ENCODE assay signal across 1 cellular context in the genomic region with DNA sequence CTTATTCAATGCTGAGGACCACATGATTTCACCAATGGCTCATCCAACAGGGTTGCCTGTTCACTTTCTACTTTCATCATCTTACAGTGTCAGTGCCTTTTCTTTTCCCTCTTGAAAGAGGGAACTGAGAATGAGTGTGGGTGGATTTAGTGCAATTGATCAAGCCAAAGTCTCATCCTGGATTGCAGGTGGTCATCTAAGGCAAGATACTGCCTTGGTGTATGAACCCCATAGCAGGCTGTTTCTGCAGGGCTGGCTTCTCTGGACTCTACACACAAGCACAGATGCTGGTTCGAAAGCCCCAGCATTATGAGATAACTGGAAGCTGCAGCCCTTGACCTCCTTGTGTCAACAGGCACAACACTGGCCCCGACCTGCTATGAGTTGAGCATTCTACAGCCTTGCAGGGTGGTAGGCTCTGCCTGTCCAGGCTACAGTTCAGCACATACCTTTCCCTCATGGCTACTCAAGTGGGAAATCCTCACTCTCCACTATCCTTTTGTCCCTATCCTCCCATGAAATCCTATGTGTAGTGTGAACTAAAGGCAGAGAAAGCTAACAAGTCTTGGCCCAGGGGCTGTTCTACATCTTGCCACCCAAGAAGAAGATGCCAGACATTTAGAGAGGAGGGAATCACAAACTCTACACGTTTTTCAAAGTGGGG.
TF ChIP-seq lines count a peak whose summit lies in the region.

No MANE protein-coding gene starts in this region.

TF ChIP-seq in HepG2, 621 proteins besides CTCF, POLR2A, EP300 and RAD21 (continued from another document and continues in another):
- TF ChIP-seq MYPOP (CRISPR knock-in tag; IDR thresholded peaks at IDR 0.05) (no peak), ZNF33B (CRISPR knock-in tag; IDR thresholded peaks at IDR 0.05) (no peak), ZSCAN30 (CRISPR knock-in tag; IDR thresholded peaks at IDR 0.05) (no peak), FUBP1 (CRISPR knock-in tag; IDR thresholded peaks at IDR 0.05; ENCODE audit: borderline replicate concordance) (no peak), ZNF609 (CRISPR knock-in tag; IDR thresholded peaks at IDR 0.05; ENCODE audit: borderline replicate concordance) (0 out of 2 replicates have a peak, but pooled peaks have one; percentile 33), ZSCAN25 (CRISPR knock-in tag; IDR thresholded peaks at IDR 0.05) (no peak), HMGXB3 (CRISPR knock-in tag; IDR thresholded peaks at IDR 0.05; ENCODE audit: borderline replicate concordance) (no peak), ZIK1 (CRISPR knock-in tag; IDR thresholded peaks at IDR 0.05; ENCODE audit: borderline replicate concordance, low read depth) (no peak), FOXO4 (CRISPR knock-in tag; conservative IDR thresholded peaks at IDR 0.05) (0 out of 2 replicates have a peak, but pooled peaks have one; percentile 40), NRL (CRISPR knock-in tag; IDR thresholded peaks at IDR 0.05; ENCODE audit: borderline replicate concordance) (no peak), ZNF101 (CRISPR knock-in tag; IDR thresholded peaks at IDR 0.05; ENCODE audit: borderline replicate concordance, low read depth) (no peak), NCOA2 (CRISPR knock-in tag; IDR thresholded peaks at IDR 0.05) (0 out of 2 replicates have a peak, but pooled peaks have one; percentile 24), TAF1 (CRISPR knock-in tag; IDR thresholded peaks at IDR 0.05) (no peak), ZNF790 (CRISPR knock-in tag; IDR thresholded peaks at IDR 0.05; ENCODE audit: borderline replicate concordance) (no peak), ZNF530 (CRISPR knock-in tag; IDR thresholded peaks at IDR 0.05; ENCODE audit: low read depth) (no peak), KAT2B (IDR thresholded peaks at IDR 0.05; ENCODE audit: borderline replicate concordance, low read depth, low read length) (no peak), YEATS2 (CRISPR knock-in tag; IDR thresholded peaks at IDR 0.05; ENCODE audit: borderline replicate concordance) (no peak), MATR3 (CRISPR knock-in tag; IDR thresholded peaks at IDR 0.05) (no peak), NFE2L1 (CRISPR knock-in tag; IDR thresholded peaks at IDR 0.05; ENCODE audit: borderline replicate concordance) (no peak), KLF11 (CRISPR knock-in tag; IDR thresholded peaks at IDR 0.05) (no peak)
- TF ChIP-seq, protein P1, sequence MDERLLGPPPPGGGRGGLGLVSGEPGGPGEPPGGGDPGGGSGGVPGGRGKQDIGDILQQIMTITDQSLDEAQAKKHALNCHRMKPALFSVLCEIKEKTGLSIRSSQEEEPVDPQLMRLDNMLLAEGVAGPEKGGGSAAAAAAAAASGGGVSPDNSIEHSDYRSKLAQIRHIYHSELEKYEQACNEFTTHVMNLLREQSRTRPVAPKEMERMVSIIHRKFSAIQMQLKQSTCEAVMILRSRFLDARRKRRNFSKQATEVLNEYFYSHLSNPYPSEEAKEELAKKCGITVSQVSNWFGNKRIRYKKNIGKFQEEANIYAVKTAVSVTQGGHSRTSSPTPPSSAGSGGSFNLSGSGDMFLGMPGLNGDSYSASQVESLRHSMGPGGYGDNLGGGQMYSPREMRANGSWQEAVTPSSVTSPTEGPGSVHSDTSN (CRISPR knock-in tag; IDR thresholded peaks at IDR 0.05), result no peak
- TF ChIP-seq, protein P2, sequence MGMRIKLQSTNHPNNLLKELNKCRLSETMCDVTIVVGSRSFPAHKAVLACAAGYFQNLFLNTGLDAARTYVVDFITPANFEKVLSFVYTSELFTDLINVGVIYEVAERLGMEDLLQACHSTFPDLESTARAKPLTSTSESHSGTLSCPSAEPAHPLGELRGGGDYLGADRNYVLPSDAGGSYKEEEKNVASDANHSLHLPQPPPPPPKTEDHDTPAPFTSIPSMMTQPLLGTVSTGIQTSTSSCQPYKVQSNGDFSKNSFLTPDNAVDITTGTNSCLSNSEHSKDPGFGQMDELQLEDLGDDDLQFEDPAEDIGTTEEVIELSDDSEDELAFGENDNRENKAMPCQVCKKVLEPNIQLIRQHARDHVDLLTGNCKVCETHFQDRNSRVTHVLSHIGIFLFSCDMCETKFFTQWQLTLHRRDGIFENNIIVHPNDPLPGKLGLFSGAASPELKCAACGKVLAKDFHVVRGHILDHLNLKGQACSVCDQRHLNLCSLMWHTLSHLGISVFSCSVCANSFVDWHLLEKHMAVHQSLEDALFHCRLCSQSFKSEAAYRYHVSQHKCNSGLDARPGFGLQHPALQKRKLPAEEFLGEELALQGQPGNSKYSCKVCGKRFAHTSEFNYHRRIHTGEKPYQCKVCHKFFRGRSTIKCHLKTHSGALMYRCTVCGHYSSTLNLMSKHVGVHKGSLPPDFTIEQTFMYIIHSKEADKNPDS (CRISPR knock-in tag; IDR thresholded peaks at IDR 0.05), result no peak
- TF ChIP-seq, protein P3, sequence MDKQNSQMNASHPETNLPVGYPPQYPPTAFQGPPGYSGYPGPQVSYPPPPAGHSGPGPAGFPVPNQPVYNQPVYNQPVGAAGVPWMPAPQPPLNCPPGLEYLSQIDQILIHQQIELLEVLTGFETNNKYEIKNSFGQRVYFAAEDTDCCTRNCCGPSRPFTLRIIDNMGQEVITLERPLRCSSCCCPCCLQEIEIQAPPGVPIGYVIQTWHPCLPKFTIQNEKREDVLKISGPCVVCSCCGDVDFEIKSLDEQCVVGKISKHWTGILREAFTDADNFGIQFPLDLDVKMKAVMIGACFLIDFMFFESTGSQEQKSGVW (CRISPR knock-in tag; IDR thresholded peaks at IDR 0.05; ENCODE audit: borderline replicate concordance), result no peak
- TF ChIP-seq, protein P4, sequence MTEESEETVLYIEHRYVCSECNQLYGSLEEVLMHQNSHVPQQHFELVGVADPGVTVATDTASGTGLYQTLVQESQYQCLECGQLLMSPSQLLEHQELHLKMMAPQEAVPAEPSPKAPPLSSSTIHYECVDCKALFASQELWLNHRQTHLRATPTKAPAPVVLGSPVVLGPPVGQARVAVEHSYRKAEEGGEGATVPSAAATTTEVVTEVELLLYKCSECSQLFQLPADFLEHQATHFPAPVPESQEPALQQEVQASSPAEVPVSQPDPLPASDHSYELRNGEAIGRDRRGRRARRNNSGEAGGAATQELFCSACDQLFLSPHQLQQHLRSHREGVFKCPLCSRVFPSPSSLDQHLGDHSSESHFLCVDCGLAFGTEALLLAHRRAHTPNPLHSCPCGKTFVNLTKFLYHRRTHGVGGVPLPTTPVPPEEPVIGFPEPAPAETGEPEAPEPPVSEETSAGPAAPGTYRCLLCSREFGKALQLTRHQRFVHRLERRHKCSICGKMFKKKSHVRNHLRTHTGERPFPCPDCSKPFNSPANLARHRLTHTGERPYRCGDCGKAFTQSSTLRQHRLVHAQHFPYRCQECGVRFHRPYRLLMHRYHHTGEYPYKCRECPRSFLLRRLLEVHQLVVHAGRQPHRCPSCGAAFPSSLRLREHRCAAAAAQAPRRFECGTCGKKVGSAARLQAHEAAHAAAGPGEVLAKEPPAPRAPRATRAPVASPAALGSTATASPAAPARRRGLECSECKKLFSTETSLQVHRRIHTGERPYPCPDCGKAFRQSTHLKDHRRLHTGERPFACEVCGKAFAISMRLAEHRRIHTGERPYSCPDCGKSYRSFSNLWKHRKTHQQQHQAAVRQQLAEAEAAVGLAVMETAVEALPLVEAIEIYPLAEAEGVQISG (CRISPR knock-in tag; IDR thresholded peaks at IDR 0.05), result no peak; the same call in 1 of the 2 replicates
- TF ChIP-seq, protein P5, sequence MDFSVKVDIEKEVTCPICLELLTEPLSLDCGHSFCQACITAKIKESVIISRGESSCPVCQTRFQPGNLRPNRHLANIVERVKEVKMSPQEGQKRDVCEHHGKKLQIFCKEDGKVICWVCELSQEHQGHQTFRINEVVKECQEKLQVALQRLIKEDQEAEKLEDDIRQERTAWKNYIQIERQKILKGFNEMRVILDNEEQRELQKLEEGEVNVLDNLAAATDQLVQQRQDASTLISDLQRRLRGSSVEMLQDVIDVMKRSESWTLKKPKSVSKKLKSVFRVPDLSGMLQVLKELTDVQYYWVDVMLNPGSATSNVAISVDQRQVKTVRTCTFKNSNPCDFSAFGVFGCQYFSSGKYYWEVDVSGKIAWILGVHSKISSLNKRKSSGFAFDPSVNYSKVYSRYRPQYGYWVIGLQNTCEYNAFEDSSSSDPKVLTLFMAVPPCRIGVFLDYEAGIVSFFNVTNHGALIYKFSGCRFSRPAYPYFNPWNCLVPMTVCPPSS (IDR thresholded peaks at IDR 0.05), result no peak
- TF ChIP-seq, protein P6, sequence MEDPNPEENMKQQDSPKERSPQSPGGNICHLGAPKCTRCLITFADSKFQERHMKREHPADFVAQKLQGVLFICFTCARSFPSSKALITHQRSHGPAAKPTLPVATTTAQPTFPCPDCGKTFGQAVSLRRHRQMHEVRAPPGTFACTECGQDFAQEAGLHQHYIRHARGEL (CRISPR knock-in tag; IDR thresholded peaks at IDR 0.05), result no peak
